ENCODE assay signal across 20 cellular contexts in the genomic region with DNA sequence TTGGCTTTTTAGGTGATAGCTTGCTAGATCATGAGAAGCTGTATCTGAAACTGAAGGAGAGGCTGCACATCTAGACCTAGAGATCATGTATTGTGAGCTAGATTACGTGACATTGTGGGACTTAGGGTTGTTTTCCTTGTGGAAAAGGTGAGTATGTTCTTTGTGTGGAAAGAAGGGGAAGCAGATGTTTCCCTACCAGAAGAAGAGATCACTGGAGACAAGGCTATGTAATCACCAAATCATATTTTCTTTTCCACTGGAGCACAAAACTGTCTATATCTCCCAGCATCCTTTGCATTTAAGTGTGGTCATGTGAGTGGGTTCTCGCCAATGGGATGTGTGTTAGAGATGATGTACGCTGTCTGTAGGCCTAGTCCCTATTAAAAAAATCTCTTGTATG.
"Had no signal": no experiment of that assay in that cellular context is flagged by ENCODE, and none has a peak within 500 bp of the region (broad histone marks: within the 10 kb centered on the region; RNA-seq: fewer than 3 reads in every experiment).

No MANE protein-coding gene starts in this region.

- H3K9me3 ChIP-seq: psoas muscle, sigmoid colon, stomach had no signal

- ATAC-seq: effector memory CD8-positive, alpha-beta T cell; left colon; left ventricle myocardium superior; psoas muscle; stimulated activated naive B cell treated with anti-CD40 and anti-IgM and Interleukin-4, amounts not matched to agents 10 μg/mL and 1 μg/mL and 100 μg/mL, for 72 hours had no signal

- H3K4me3 ChIP-seq: coronary artery, lung, psoas muscle, sigmoid colon, skin epidermis, stomach had no signal

- H3K27me3 ChIP-seq: sigmoid colon, stomach had no signal

- H3K36me3 ChIP-seq: sigmoid colon, stomach had no signal

- DNase-seq: effector memory CD8-positive, alpha-beta T cell; erythroblast; foreskin melanocyte; head of caudate nucleus; hippocampal formation; left colon; left ventricle myocardium superior; mesendoderm; naive B cell; nephron progenitor cell; psoas muscle; sigmoid colon; stimulated activated CD4-positive, alpha-beta T cell treated with anti-CD3 and anti-CD28 coated beads, Interleukin-2, amount 100 ng/mL, for 24 hours; stimulated activated CD4-positive, alpha-beta T cell treated with anti-CD3 and anti-CD28 coated beads, Interleukin-4, amount 100 ng/mL, for 4 hours; stimulated activated naive B cell treated with anti-CD40 and anti-IgM and Interleukin-4, amounts not matched to agents 10 μg/mL and 1 μg/mL and 100 μg/mL, for 72 hours; stomach; substantia nigra had no signal

- H3K27ac ChIP-seq: coronary artery, psoas muscle, sigmoid colon, skin epidermis, stomach had no signal

- H3K4me1 ChIP-seq: psoas muscle, sigmoid colon, stomach had no signal
